ENCODE assay signal across 28 cellular contexts in the genomic region with DNA sequence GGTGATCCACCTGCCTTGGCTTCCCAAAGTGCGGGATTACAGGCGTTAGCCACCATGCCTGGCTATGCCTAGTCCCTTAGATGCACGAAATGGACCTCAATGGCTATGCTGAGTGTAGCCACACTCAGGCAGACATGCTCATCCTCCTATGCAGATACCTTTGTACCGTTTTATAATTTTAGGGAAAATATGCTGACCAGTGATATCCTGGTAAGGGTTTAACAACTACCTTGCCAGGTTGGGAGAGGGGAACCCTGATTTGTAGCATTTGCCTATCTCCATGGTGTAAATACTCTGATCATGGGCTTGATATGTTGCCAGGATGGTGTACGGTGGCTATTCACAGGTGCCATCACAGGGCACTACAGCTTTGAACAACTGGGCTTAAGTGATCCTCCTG. TPM values are rescaled to one million over a fixed set of nuclear protein-coding genes. Genes with fewer than 3 reads are reported as not detected.
DNase-seq lines count a peak whose midpoint lies in the region; ATAC-seq, FAIRE-seq and TF ChIP-seq lines count a peak whose summit lies in the region.
"Had no signal": no experiment of that assay in that cellular context is flagged by ENCODE, and none has a peak within 500 bp of the region (broad histone marks: within the 10 kb centered on the region; RNA-seq: fewer than 3 reads in every experiment).

No MANE protein-coding gene starts in this region.

- H3K27ac ChIP-seq in HepG2 (ENCODE audit: extremely low read length, insufficient read depth, low read length) (no peak overlapping the region), right lobe of liver (no peak overlapping the region), OCI-LY1 (ENCODE audit: low read depth, low read length, poor library complexity, severe bottlenecking) (peak overlapping the region; percentile 93), osteoblast (ENCODE audit: low read depth, low read length) (no peak overlapping the region), transverse colon (no peak overlapping the region)
- H3K27ac ChIP-seq: 22Rv1, BLaER1 had no signal

- ATAC-seq in HepG2 (no peak), right lobe of liver (no peak), sciatic nerve (no peak)

- no peak overlapping the region for H3K4me3 ChIP-seq in HepG2 (replicated peaks in 1 of 3; ENCODE audit: insufficient read depth in 1 of 3, low read depth in 2 of 3, low read length in 3 of 3)
- H3K4me3 ChIP-seq in right lobe of liver, result no peak overlapping the region
- no peak overlapping the region for H3K4me3 ChIP-seq in OCI-LY1 (ENCODE audit: low read depth, low read length, poor library complexity, severe bottlenecking)
- no peak overlapping the region for H3K4me3 ChIP-seq in osteoblast (ENCODE audit: insufficient read depth, low read length)
- no peak overlapping the region for H3K4me3 ChIP-seq in transverse colon
- H3K4me3 ChIP-seq: BLaER1, GM12878 had no signal

- H4K20me1 ChIP-seq in HepG2 (ENCODE audit: insufficient read depth, low read length) (no peaks in the 10 kb centered on the region), OCI-LY1 (ENCODE audit: insufficient read depth, low read length) (no peaks in the 10 kb centered on the region), osteoblast (ENCODE audit: insufficient read depth, low read length) (no peaks in the 10 kb centered on the region)
- H4K20me1 ChIP-seq: BLaER1 had no signal

- no peak for TF ChIP-seq POLR2A in HepG2 (IDR thresholded peaks at IDR 0.05; ENCODE audit: insufficient read depth in 1 of 2, low read depth in 2 of 2, low read length in 2 of 2)
- TF ChIP-seq POLR2A in right lobe of liver (IDR thresholded peaks at IDR 0.05), result no peak
- no peak for TF ChIP-seq POLR2A in transverse colon (IDR thresholded peaks at IDR 0.05)

- H3K36me3 ChIP-seq in HepG2 (replicated peaks in 1 of 2; ENCODE audit: control insufficient read depth in 1 of 2, insufficient read depth in 2 of 2, low read length in 2 of 2) (no peaks in the 10 kb centered on the region), right lobe of liver (no peaks in the 10 kb centered on the region), OCI-LY1 (ENCODE audit: insufficient read depth, low read length) (no peaks in the 10 kb centered on the region), osteoblast (ENCODE audit: insufficient read depth, low read length) (no peaks in the 10 kb centered on the region), transverse colon (no peaks in the 10 kb centered on the region)
- H3K36me3 ChIP-seq: BE2C, BLaER1 had no signal

- H3K4me2 ChIP-seq in HepG2 (ENCODE audit: low read depth, low read length) (no peak overlapping the region), OCI-LY1 (ENCODE audit: low read length) (no peak overlapping the region), osteoblast (ENCODE audit: insufficient read depth, low read length) (no peak overlapping the region)
- H3K4me2 ChIP-seq: BLaER1 had no signal

- CTCF ChIA-PET in HepG2 (lab: Yijun Ruan, JAX; ENCODE audit: low intra/inter-chr PET ratio, low total read pairs), result interaction anchor here (2.1 kb wide), 1 partner anchor 81 kb away, joined by 12 read pairs; no protein-coding TSS in a partner anchor

- no peak overlapping the region for H2AFZ ChIP-seq in HepG2 (ENCODE audit: low read length)
- H2AFZ ChIP-seq in OCI-LY1 (ENCODE audit: low read length), result no peak overlapping the region
- H2AFZ ChIP-seq in osteoblast (ENCODE audit: low read length), result peak overlapping the region; percentile 37

- H3K27me3 ChIP-seq in HepG2 (ENCODE audit: control insufficient read depth in 1 of 2, insufficient read depth in 2 of 2, low read length in 2 of 2) (no peaks in the 10 kb centered on the region), right lobe of liver (no peaks in the 10 kb centered on the region), OCI-LY1 (ENCODE audit: insufficient read depth, low read length) (no peaks in the 10 kb centered on the region), osteoblast (ENCODE audit: insufficient read depth, low read length) (no peaks in the 10 kb centered on the region), transverse colon (peaks cover 44% of the 10 kb centered on the region)
- H3K27me3 ChIP-seq: BE2C, BLaER1 had no signal

- H3K9me2 ChIP-seq in OCI-LY1 (ENCODE audit: low read depth, low read length), result no peaks in the 10 kb centered on the region

- peaks cover 23% of the 10 kb centered on the region for H3K4me1 ChIP-seq in HepG2 (ENCODE audit: insufficient read depth, low read length)
- no peaks in the 10 kb centered on the region for H3K4me1 ChIP-seq in right lobe of liver
- H3K4me1 ChIP-seq in OCI-LY1 (ENCODE audit: insufficient read depth, low read length, severe bottlenecking), result peaks cover 27% of the 10 kb centered on the region
- no peaks in the 10 kb centered on the region for H3K4me1 ChIP-seq in osteoblast (ENCODE audit: insufficient read depth, low read length)
- no peaks in the 10 kb centered on the region for H3K4me1 ChIP-seq in transverse colon
- H3K4me1 ChIP-seq: BE2C had no signal

- no peak for TF ChIP-seq RAD21 in HepG2 (CRISPR knock-in tag; IDR thresholded peaks at IDR 0.05)

- H3K79me2 ChIP-seq in HepG2 (ENCODE audit: insufficient read depth, low read length), result no peaks in the 10 kb centered on the region
- no peaks in the 10 kb centered on the region for H3K79me2 ChIP-seq in OCI-LY1 (ENCODE audit: insufficient read depth, low read length)
- no peaks in the 10 kb centered on the region for H3K79me2 ChIP-seq in osteoblast (ENCODE audit: insufficient read depth, low read length)

- no peaks in the 10 kb centered on the region for H3F3A ChIP-seq in OCI-LY1 (ENCODE audit: insufficient read depth, low read length)

- DNase-seq in HepG2 (ENCODE audit: low spot score) (no peak), right lobe of liver (no peak), osteoblast (ENCODE audit: insufficient read length, low spot score, missing footprints) (peak; percentile 32), sciatic nerve (ENCODE audit: low spot score) (no peak), transverse colon (no peak)
- DNase-seq: ACHN; BE2C; C1 segment of cervical spinal cord; CD4-positive, alpha-beta memory T cell; CD4-positive, CD25-positive, alpha-beta regulatory T cell; CD8-positive, alpha-beta memory T cell; COR-L47; DMS 273 treated with DMSO at 0.1 percent for 48 hours; DMS153; DMS53; DMS79; DND-41; EL; GDM1 had no signal

- POLR2A ChIA-PET in HepG2 (lab: Yijun Ruan, JAX), result interaction anchor here (4.1 kb wide), 1 partner anchor 21 kb away, joined by 27 read pairs; no protein-coding TSS in a partner anchor

- H3K9ac ChIP-seq in HepG2 (ENCODE audit: insufficient read depth, low read depth, low read length), result no peak overlapping the region
- no peak overlapping the region for H3K9ac ChIP-seq in OCI-LY1 (ENCODE audit: low read length)
- H3K9ac ChIP-seq: BLaER1 had no signal

- intact Hi-C loops in HepG2 (cut with micrococcal nuclease; ENCODE audit: unreplicated experiment) (no loop called here), right lobe of liver (cut with DNase I) (no loop called here), sciatic nerve (cut with DNase I) (no loop called here), transverse colon (cut with DNase I; ENCODE audit: low total_unique reads) (no loop called here)

- TF ChIP-seq EP300 in HepG2 (IDR thresholded peaks at IDR 0.05; ENCODE audit: low read depth in 2 of 2, low read length in 2 of 2) (no peak), HepG2 (CRISPR knock-in tag; IDR thresholded peaks at IDR 0.05; ENCODE audit: borderline replicate concordance) (no peak), transverse colon (IDR thresholded peaks at IDR 0.05; ENCODE audit: low read depth) (no peak)

- no peak for FAIRE-seq in HepG2 (lab: Jason Lieb, UNC)
- FAIRE-seq: GM12878, GM12892, GM18507 had no signal

- 76% methylated on average over 5 of the region's 5 CpGs for WGBS in HepG2 (ENCODE audit: low lambda C conversion rate)
- WGBS in right lobe of liver (ENCODE audit: insufficient coverage, low coverage, low lambda C conversion rate, missing lambda C conversion rate), result 40% methylated on average over 2 of the region's 5 CpGs
- WGBS in transverse colon (ENCODE audit: low coverage in 1 of 2), 2 donors, result 67% methylated on average over 5 of the region's 5 CpGs; no CpG with 5 or more reads in 1 of the 2 donors

- H3K9me3 ChIP-seq in HepG2 (ENCODE audit: low read length) (no peaks in the 10 kb centered on the region), right lobe of liver (no peaks in the 10 kb centered on the region), OCI-LY1 (ENCODE audit: low read length) (no peaks in the 10 kb centered on the region), osteoblast (ENCODE audit: low read depth, low read length) (no peaks in the 10 kb centered on the region), transverse colon (no peaks in the 10 kb centered on the region)
- H3K9me3 ChIP-seq: BE2C, BLaER1 had no signal

- TF ChIP-seq CTCF in HepG2 (CRISPR knock-in tag; IDR thresholded peaks at IDR 0.05) (no peak), right lobe of liver (IDR thresholded peaks at IDR 0.05) (no peak), OCI-LY1 (IDR thresholded peaks at IDR 0.05; ENCODE audit: low read length) (no peak), osteoblast (IDR thresholded peaks at IDR 0.05; ENCODE audit: extremely low read depth, low read depth, low read length) (no peak), transverse colon (IDR thresholded peaks at IDR 0.05) (no peak)

- no TSS peak for BruUV-seq in HepG2 (replicated peaks; lab: Mats Ljungman, UMichigan)

- in situ Hi-C loops in HepG2 (cut with HindIII; ENCODE audit: extremely low pct_ligation_motif_present, low pct_unique_long_range_greater_than_20kb) (loop anchor here (5.0 kb wide), 1 partner anchor 71 kb away; no protein-coding TSS in a partner anchor), transverse colon (cut with MboI; ENCODE audit: low pct_ligation_motif_present in 1 of 4, low pct_unique_long_range_greater_than_20kb in 1 of 4, low sequenced_read_pairs in 3 of 4) (no loop called here)

RNA-seq across cellular contexts. Expression of a gene that starts 6.9 kb away (rescaled TPM):
- total RNA-seq in HepG2 (2016; rRNA removed; fragmentation: Illumina TruSeq; extraction: Trizol) (152 and 153 TPM in 2 replicates), right lobe of liver (10 to 100 TPM; 35.8 to 62.9 (median 47.5) TPM), osteoblast (63.7 and 72.5 TPM in 2 replicates), sciatic nerve (57.1 TPM), transverse colon (10 to 100 TPM; 44.1 to 67.7 (median 62.0) TPM)
- 379 and 415 TPM in 2 replicates for total RNA-seq in HepG2 (2016; cell fraction: cytosol; rRNA removed; fragmentation: Illumina TruSeq; extraction: Trizol; ENCODE audit: low read depth)
- 132 and 156 TPM in 2 replicates for total RNA-seq in HepG2 (2016; cell fraction: insoluble cytoplasmic fraction; rRNA removed; fragmentation: Illumina TruSeq; extraction: Trizol)
- total RNA-seq in HepG2 (2016; cell fraction: membrane; rRNA removed; fragmentation: Illumina TruSeq; extraction: Trizol), result 389 and 390 TPM in 2 replicates
- total RNA-seq in HepG2 (2016; cell fraction: nucleus; rRNA removed; fragmentation: Illumina TruSeq; extraction: Trizol), result 78.5 and 80.0 TPM in 2 replicates
- polyA plus RNA-seq in HepG2 (2011; rRNA removed), result 98.6 and 114 TPM in 2 replicates
- polyA plus RNA-seq in HepG2 (2011; cell fraction: cytosol; rRNA removed), result 124 and 143 TPM in 2 replicates
- 64.9 and 71.3 TPM in 2 replicates for polyA plus RNA-seq in HepG2 (2011; cell fraction: nucleus; rRNA removed)
- polyA plus RNA-seq in HepG2 (2012), result 70.9 and 75.1 TPM in 2 replicates
- 660 and 736 TPM in 2 replicates for polyA plus RNA-seq in HepG2 (2016; cell fraction: cytosol; fragmentation: Illumina TruSeq; extraction: Trizol; ENCODE audit: low read depth)
- 201 and 220 TPM in 2 replicates for polyA plus RNA-seq in HepG2 (2016; cell fraction: insoluble cytoplasmic fraction; fragmentation: Illumina TruSeq; extraction: Trizol; ENCODE audit: low read depth)
- 492 and 571 TPM in 2 replicates for polyA plus RNA-seq in HepG2 (2016; cell fraction: membrane; fragmentation: Illumina TruSeq; extraction: Trizol; ENCODE audit: low read depth)
- polyA plus RNA-seq in HepG2 (2016; cell fraction: nucleus; fragmentation: Illumina TruSeq; extraction: Trizol; ENCODE audit: insufficient read depth, low read depth), result 195 and 196 TPM in 2 replicates
- 77.3 and 128 TPM in 2 replicates for polyA minus RNA-seq in HepG2 (2011; rRNA and poly(A)+ RNA removed; ENCODE audit: low replicate concordance)
- polyA minus RNA-seq in HepG2 (2011; cell fraction: cytosol; rRNA and poly(A)+ RNA removed), result 24.9 and 39.6 TPM in 2 replicates
- 26.7 and 37.0 TPM in 2 replicates for polyA minus RNA-seq in HepG2 (2011; cell fraction: nucleus; rRNA and poly(A)+ RNA removed)

RNA-seq across cellular contexts. Expression of a gene that starts 16.8 kb away (rescaled TPM):
- total RNA-seq in HepG2 (2016; rRNA removed; fragmentation: Illumina TruSeq; extraction: Trizol) (0.73 TPM in 1 of 2 replicates, not detected in the other), right lobe of liver (not detected), osteoblast (not detected in 2 replicates), sciatic nerve (not detected), transverse colon (not detected)
- 0.71 and 1.1 TPM in 2 replicates for total RNA-seq in HepG2 (2016; cell fraction: cytosol; rRNA removed; fragmentation: Illumina TruSeq; extraction: Trizol; ENCODE audit: low read depth)
- total RNA-seq in HepG2 (2016; cell fraction: insoluble cytoplasmic fraction; rRNA removed; fragmentation: Illumina TruSeq; extraction: Trizol), result 0.39 and 0.52 TPM in 2 replicates
- total RNA-seq in HepG2 (2016; cell fraction: membrane; rRNA removed; fragmentation: Illumina TruSeq; extraction: Trizol), result 0.38 and 0.46 TPM in 2 replicates
- not detected in 2 replicates for total RNA-seq in HepG2 (2016; cell fraction: nucleus; rRNA removed; fragmentation: Illumina TruSeq; extraction: Trizol)
- 0.55 and 0.70 TPM in 2 replicates for polyA plus RNA-seq in HepG2 (2011; rRNA removed)
- 0.20 TPM in 1 of 2 replicates, not detected in the other for polyA plus RNA-seq in HepG2 (2011; cell fraction: cytosol; rRNA removed)
- not detected in 2 replicates for polyA plus RNA-seq in HepG2 (2011; cell fraction: nucleus; rRNA removed)
- polyA plus RNA-seq in HepG2 (2012), result 0.56 TPM in 1 of 2 replicates, not detected in the other
- 1.2 and 2.0 TPM in 2 replicates for polyA plus RNA-seq in HepG2 (2016; cell fraction: cytosol; fragmentation: Illumina TruSeq; extraction: Trizol; ENCODE audit: low read depth)
- polyA plus RNA-seq in HepG2 (2016; cell fraction: insoluble cytoplasmic fraction; fragmentation: Illumina TruSeq; extraction: Trizol; ENCODE audit: low read depth), result 0.86 TPM in 1 of 2 replicates, not detected in the other
- 0.58 and 0.61 TPM in 2 replicates for polyA plus RNA-seq in HepG2 (2016; cell fraction: membrane; fragmentation: Illumina TruSeq; extraction: Trizol; ENCODE audit: low read depth)
- not detected in 2 replicates for polyA plus RNA-seq in HepG2 (2016; cell fraction: nucleus; fragmentation: Illumina TruSeq; extraction: Trizol; ENCODE audit: insufficient read depth, low read depth)
- polyA minus RNA-seq in HepG2 (2011; rRNA and poly(A)+ RNA removed; ENCODE audit: low replicate concordance), result not detected in 2 replicates
- not detected in 2 replicates for polyA minus RNA-seq in HepG2 (2011; cell fraction: cytosol; rRNA and poly(A)+ RNA removed)
- polyA minus RNA-seq in HepG2 (2011; cell fraction: nucleus; rRNA and poly(A)+ RNA removed), result not detected in 2 replicates
- total RNA-seq: A172; CD4-positive, alpha-beta memory T cell; CD4-positive, CD25-positive, alpha-beta regulatory T cell; CD8-positive, alpha-beta memory T cell; Daoy; GM12878 had no signal
- polyA plus RNA-seq: CD14-positive monocyte; CD4-positive, alpha-beta memory T cell; CD4-positive, CD25-positive, alpha-beta regulatory T cell; CD8-positive, alpha-beta memory T cell; GM12878 had no signal

RNA-seq across cellular contexts. Expression of a gene that starts 43.4 kb away (rescaled TPM):
- 63.2 and 72.7 TPM in 2 replicates for total RNA-seq in HepG2 (2016; rRNA removed; fragmentation: Illumina TruSeq; extraction: Trizol)
- 6.5 and 8.6 TPM in 2 replicates for total RNA-seq in HepG2 (2016; cell fraction: cytosol; rRNA removed; fragmentation: Illumina TruSeq; extraction: Trizol; ENCODE audit: low read depth)
- 64.4 and 70.7 TPM in 2 replicates for total RNA-seq in HepG2 (2016; cell fraction: insoluble cytoplasmic fraction; rRNA removed; fragmentation: Illumina TruSeq; extraction: Trizol)
- 30.2 and 35.3 TPM in 2 replicates for total RNA-seq in HepG2 (2016; cell fraction: membrane; rRNA removed; fragmentation: Illumina TruSeq; extraction: Trizol)
- total RNA-seq in HepG2 (2016; cell fraction: nucleus; rRNA removed; fragmentation: Illumina TruSeq; extraction: Trizol), result 38.7 and 45.5 TPM in 2 replicates
- polyA plus RNA-seq in HepG2 (2011; rRNA removed), result 114 and 122 TPM in 2 replicates
- 89.4 and 105 TPM in 2 replicates for polyA plus RNA-seq in HepG2 (2011; cell fraction: cytosol; rRNA removed)
- 79.9 and 99.5 TPM in 2 replicates for polyA plus RNA-seq in HepG2 (2011; cell fraction: nucleus; rRNA removed)
- 66.2 and 67.5 TPM in 2 replicates for polyA plus RNA-seq in HepG2 (2012)
- polyA plus RNA-seq in HepG2 (2016; cell fraction: cytosol; fragmentation: Illumina TruSeq; extraction: Trizol; ENCODE audit: low read depth), result 5.4 and 5.9 TPM in 2 replicates
- polyA plus RNA-seq in HepG2 (2016; cell fraction: insoluble cytoplasmic fraction; fragmentation: Illumina TruSeq; extraction: Trizol; ENCODE audit: low read depth), result 90.7 and 94.9 TPM in 2 replicates
- polyA plus RNA-seq in HepG2 (2016; cell fraction: membrane; fragmentation: Illumina TruSeq; extraction: Trizol; ENCODE audit: low read depth), result 19.1 and 21.6 TPM in 2 replicates
- 66.3 and 76.8 TPM in 2 replicates for polyA plus RNA-seq in HepG2 (2016; cell fraction: nucleus; fragmentation: Illumina TruSeq; extraction: Trizol; ENCODE audit: insufficient read depth, low read depth)
- polyA minus RNA-seq in HepG2 (2011; rRNA and poly(A)+ RNA removed; ENCODE audit: low replicate concordance), result 157 and 173 TPM in 2 replicates
- polyA minus RNA-seq in HepG2 (2011; cell fraction: cytosol; rRNA and poly(A)+ RNA removed), result 69.7 and 82.5 TPM in 2 replicates
- 97.2 and 106 TPM in 2 replicates for polyA minus RNA-seq in HepG2 (2011; cell fraction: nucleus; rRNA and poly(A)+ RNA removed)
- 10 to 100 TPM; 19.6 to 30.9 (median 26.3) TPM for total RNA-seq in right lobe of liver
- total RNA-seq in osteoblast, result 91.3 and 98.8 TPM in 2 replicates
- 66.2 TPM for total RNA-seq in sciatic nerve
- total RNA-seq in transverse colon, result 10 to 100 TPM; 33.2 to 70.8 (median 47.6) TPM

RNA-seq across cellular contexts. Expression of a gene that starts 45.6 kb away (rescaled TPM):
- 75.1 and 116 TPM in 2 replicates for total RNA-seq in HepG2 (2016; rRNA removed; fragmentation: Illumina TruSeq; extraction: Trizol)
- 9.9 and 10.7 TPM in 2 replicates for total RNA-seq in HepG2 (2016; cell fraction: cytosol; rRNA removed; fragmentation: Illumina TruSeq; extraction: Trizol; ENCODE audit: low read depth)
- total RNA-seq in HepG2 (2016; cell fraction: insoluble cytoplasmic fraction; rRNA removed; fragmentation: Illumina TruSeq; extraction: Trizol), result 72.3 and 98.1 TPM in 2 replicates
- total RNA-seq in HepG2 (2016; cell fraction: membrane; rRNA removed; fragmentation: Illumina TruSeq; extraction: Trizol), result 48.4 and 51.3 TPM in 2 replicates
- total RNA-seq in HepG2 (2016; cell fraction: nucleus; rRNA removed; fragmentation: Illumina TruSeq; extraction: Trizol), result 85.9 and 101 TPM in 2 replicates
- polyA plus RNA-seq in HepG2 (2011; rRNA removed), result 29.0 and 29.7 TPM in 2 replicates
- polyA plus RNA-seq in HepG2 (2011; cell fraction: cytosol; rRNA removed), result 20.8 and 22.5 TPM in 2 replicates
- polyA plus RNA-seq in HepG2 (2011; cell fraction: nucleus; rRNA removed), result 55.5 and 77.0 TPM in 2 replicates
- 38.7 and 44.9 TPM in 2 replicates for polyA plus RNA-seq in HepG2 (2012)
- polyA plus RNA-seq in HepG2 (2016; cell fraction: cytosol; fragmentation: Illumina TruSeq; extraction: Trizol; ENCODE audit: low read depth), result 5.3 and 5.9 TPM in 2 replicates
- 74.2 and 94.4 TPM in 2 replicates for polyA plus RNA-seq in HepG2 (2016; cell fraction: insoluble cytoplasmic fraction; fragmentation: Illumina TruSeq; extraction: Trizol; ENCODE audit: low read depth)
- 16.6 and 19.1 TPM in 2 replicates for polyA plus RNA-seq in HepG2 (2016; cell fraction: membrane; fragmentation: Illumina TruSeq; extraction: Trizol; ENCODE audit: low read depth)
- polyA plus RNA-seq in HepG2 (2016; cell fraction: nucleus; fragmentation: Illumina TruSeq; extraction: Trizol; ENCODE audit: insufficient read depth, low read depth), result 92.5 and 99.5 TPM in 2 replicates
- 12.9 and 68.2 TPM in 2 replicates for polyA minus RNA-seq in HepG2 (2011; rRNA and poly(A)+ RNA removed; ENCODE audit: low replicate concordance)
- 68.9 and 72.7 TPM in 2 replicates for polyA minus RNA-seq in HepG2 (2011; cell fraction: cytosol; rRNA and poly(A)+ RNA removed)
- polyA minus RNA-seq in HepG2 (2011; cell fraction: nucleus; rRNA and poly(A)+ RNA removed), result 66.3 and 72.9 TPM in 2 replicates
- under 1 TPM in 1 of 6 experiments, not detected in 5; 0.56 TPM for total RNA-seq in right lobe of liver
- total RNA-seq in osteoblast, result 0.59 and 1.4 TPM in 2 replicates
- not detected for total RNA-seq in sciatic nerve
- total RNA-seq in transverse colon, result under 1 TPM in 1 of 4 donors, not detected in 3; under 0.01 TPM
- total RNA-seq: CD4-positive, alpha-beta memory T cell; CD4-positive, CD25-positive, alpha-beta regulatory T cell had no signal
- polyA plus RNA-seq: CD14-positive monocyte; CD4-positive, alpha-beta memory T cell; CD4-positive, CD25-positive, alpha-beta regulatory T cell; CD8-positive, alpha-beta memory T cell had no signal

RNA-seq across cellular contexts. Expression of a gene that starts 59.0 kb away (rescaled TPM):
- total RNA-seq in HepG2 (2016; rRNA removed; fragmentation: Illumina TruSeq; extraction: Trizol) (206 and 210 TPM in 2 replicates), right lobe of liver (100 to 1,000 TPM in 2 of 6 experiments, 10 to 100 TPM in 4; 49.2 to 221 (median 57.9) TPM), osteoblast (17.4 and 21.7 TPM in 2 replicates), sciatic nerve (40.7 TPM), transverse colon (100 to 1,000 TPM in 3 of 4 donors, 10 to 100 TPM in 1; 94.7 to 214 (median 153) TPM)
- total RNA-seq in HepG2 (2016; cell fraction: cytosol; rRNA removed; fragmentation: Illumina TruSeq; extraction: Trizol; ENCODE audit: low read depth), result 62.6 and 97.0 TPM in 2 replicates
- 216 and 223 TPM in 2 replicates for total RNA-seq in HepG2 (2016; cell fraction: insoluble cytoplasmic fraction; rRNA removed; fragmentation: Illumina TruSeq; extraction: Trizol)
- 52.5 and 70.5 TPM in 2 replicates for total RNA-seq in HepG2 (2016; cell fraction: membrane; rRNA removed; fragmentation: Illumina TruSeq; extraction: Trizol)
- 83.0 and 89.8 TPM in 2 replicates for total RNA-seq in HepG2 (2016; cell fraction: nucleus; rRNA removed; fragmentation: Illumina TruSeq; extraction: Trizol)
- 226 and 297 TPM in 2 replicates for polyA plus RNA-seq in HepG2 (2011; rRNA removed)
- polyA plus RNA-seq in HepG2 (2011; cell fraction: cytosol; rRNA removed), result 441 and 585 TPM in 2 replicates
- polyA plus RNA-seq in HepG2 (2011; cell fraction: nucleus; rRNA removed), result 85.2 and 126 TPM in 2 replicates
- polyA plus RNA-seq in HepG2 (2012), result 78.7 and 166 TPM in 2 replicates
- polyA plus RNA-seq in HepG2 (2016; cell fraction: cytosol; fragmentation: Illumina TruSeq; extraction: Trizol; ENCODE audit: low read depth), result 101 and 126 TPM in 2 replicates
- polyA plus RNA-seq in HepG2 (2016; cell fraction: insoluble cytoplasmic fraction; fragmentation: Illumina TruSeq; extraction: Trizol; ENCODE audit: low read depth), result 326 and 350 TPM in 2 replicates
- 65.9 and 83.1 TPM in 2 replicates for polyA plus RNA-seq in HepG2 (2016; cell fraction: membrane; fragmentation: Illumina TruSeq; extraction: Trizol; ENCODE audit: low read depth)
- polyA plus RNA-seq in HepG2 (2016; cell fraction: nucleus; fragmentation: Illumina TruSeq; extraction: Trizol; ENCODE audit: insufficient read depth, low read depth), result 180 and 183 TPM in 2 replicates
- polyA minus RNA-seq in HepG2 (2011; rRNA and poly(A)+ RNA removed; ENCODE audit: low replicate concordance), result 197 and 524 TPM in 2 replicates
- polyA minus RNA-seq in HepG2 (2011; cell fraction: cytosol; rRNA and poly(A)+ RNA removed), result 36.3 and 46.5 TPM in 2 replicates
- 22.3 and 29.0 TPM in 2 replicates for polyA minus RNA-seq in HepG2 (2011; cell fraction: nucleus; rRNA and poly(A)+ RNA removed)
